ENCODE assay signal across 8 cellular contexts in genomic region chr22:28741758-28742561, GRCh38. TPM values are rescaled to one million over a fixed set of nuclear protein-coding genes. Genes with fewer than 3 reads are reported as not detected.
DNase-seq lines count a peak whose midpoint lies in the region; ATAC-seq and TF ChIP-seq lines count a peak whose summit lies in the region.

TSS of gene CHEK2 (minus strand) at chr22:28741820. CDS start at chr22:28734721, 7,099 bp downstream.
TSS of gene HSCB (plus strand) at chr22:28742039. CDS start at chr22:28742096, 57 bp downstream.

- peaks cover 30% of the 10 kb centered on the region for H3K36me3 Mint-ChIP-seq in activated CD4-positive, alpha-beta T cell treated with anti-CD3 and anti-CD28 coated beads for 36 hours (ENCODE audit: low read depth)

- POLR2A ChIA-PET in activated CD4-positive, alpha-beta T cell treated with anti-CD3 and anti-CD28 coated beads for 36 hours (lab: Charles Lee) = interaction anchor here (1.2 to 1.8 kb wide), 2 partner anchors 30 to 58 kb away, joined by 3 to 13 read pairs; partner anchors contain the start of genes CCDC117 and XBP1

- CTCF ChIA-PET in activated CD4-positive, alpha-beta T cell treated with anti-CD3 and anti-CD28 coated beads for 36 hours (lab: Charles Lee) = interaction anchor here (0.9 to 1.3 kb wide), 4 partner anchors 31 to 299 kb away, joined by 3 to 5 read pairs (median 4); partner anchors contain the start of gene CCDC117

- peak within 1 kb of the TSS; percentile 82 for H3K4me3 ChIP-seq in kidney epithelial cell (ENCODE audit: low read depth, low read length)

- H3K4me3 Mint-ChIP-seq in activated CD4-positive, alpha-beta T cell treated with anti-CD3 and anti-CD28 coated beads for 36 hours = peak within 1 kb of the TSS; percentile 81

- TF ChIP-seq POLR2A in GM19193 (IDR thresholded peaks at IDR 0.05; ENCODE audit: extremely low read depth, insufficient read depth, insufficient read length) = peak; percentile 82

- ATAC-seq in HG03439 (IDR thresholded peaks at IDR 0.05; ENCODE audit: unreplicated experiment) = peak; percentile 94
- ATAC-seq in activated CD4-positive, alpha-beta T cell treated with anti-CD3 and anti-CD28 coated beads for 36 hours = peak; percentile 93

- H3K4me1 Mint-ChIP-seq in activated CD4-positive, alpha-beta T cell treated with anti-CD3 and anti-CD28 coated beads for 36 hours = peaks cover 32% of the 10 kb centered on the region

- intact Hi-C loops in activated CD4-positive, alpha-beta T cell treated with anti-CD3 and anti-CD28 coated beads for 36 hours (cut with DNase I, micrococcal nuclease) = loop anchor here (1.0 to 5.0 kb wide), 12 partner anchors 30 to 1025 kb away; partner anchors contain the start of genes CCDC117 (in 2 of the 2), AP1B1 (in 1 of the 2), EWSR1 (in 1 of the 2) and PITPNB (in 1 of the 2)

- no peaks in the 10 kb centered on the region for H3K9me3 Mint-ChIP-seq in activated CD4-positive, alpha-beta T cell treated with anti-CD3 and anti-CD28 coated beads for 36 hours (ENCODE audit: low read depth)

- no peaks in the 10 kb centered on the region for H3K27me3 Mint-ChIP-seq in activated CD4-positive, alpha-beta T cell treated with anti-CD3 and anti-CD28 coated beads for 36 hours

- no peak for TF ChIP-seq CTCF in kidney epithelial cell (IDR thresholded peaks at IDR 0.05; ENCODE audit: insufficient read depth, low read length, poor library complexity, severe bottlenecking)

- peak within 1 kb of the TSS; percentile 83 for H3K27ac Mint-ChIP-seq in activated CD4-positive, alpha-beta T cell treated with anti-CD3 and anti-CD28 coated beads for 36 hours

- DNase-seq in Ammon's horn (ENCODE audit: low spot score) (peak; percentile 99), NCI-H510A treated with DMSO at 0.1 percent for 48 hours (lab: John Stamatoyannopoulos, UW) (peak; percentile 94), kidney epithelial cell (ENCODE audit: low read depth) (peak; percentile 95)
- DNase-seq in activated CD4-positive, alpha-beta T cell treated with anti-CD3 and anti-CD28 coated beads for 36 hours = peak; percentile 99
- peak; percentile 96 to 98 for DNase-seq in stimulated activated CD4-positive, alpha-beta T cell treated with anti-CD3 and anti-CD28 coated beads, Interleukin-15, amount 100 ng/mL, for 48 hours (ENCODE audit: low read depth in 2 of 2)

- no peaks in the 10 kb centered on the region for H3K27me3 ChIP-seq in kidney epithelial cell (ENCODE audit: control insufficient read depth, insufficient read depth, low read length)

- H3K36me3 ChIP-seq in kidney epithelial cell (ENCODE audit: control insufficient read depth, insufficient read depth, low read length) = no peaks in the 10 kb centered on the region

- peak within 1 kb of the TSS; percentile 91 for H3K27ac ChIP-seq in cingulate gyrus (ENCODE audit: low read depth, low read length)

RNA-seq across cellular contexts. Expression of gene CHEK2, which starts in this region (rescaled TPM):
- total RNA-seq in activated CD4-positive, alpha-beta T cell treated with anti-CD3 and anti-CD28 coated beads for 36 hours = 10 to 100 TPM; 37.5 to 41.3 TPM
- 8.1 and 10.3 TPM in 2 replicates for total RNA-seq in kidney epithelial cell

RNA-seq across cellular contexts. Expression of gene HSCB, which starts in this region (rescaled TPM):
- 10 to 100 TPM; 16.5 to 18.5 TPM for total RNA-seq in activated CD4-positive, alpha-beta T cell treated with anti-CD3 and anti-CD28 coated beads for 36 hours
- total RNA-seq in kidney epithelial cell = 23.0 and 34.2 TPM in 2 replicates

Comparison
In these comparisons a context has a peak if more than half of its experiments do, and no peak if none do; other contexts are left out.
1. Peak in every context shown above with its lines: DNase-seq, ATAC-seq, H3K4me3 ChIP-seq and H3K27ac ChIP-seq.